Comparison of ENCODE assay signal across 23 cellular contexts in genomic region chr19:47762615-47763308, GRCh38. TPM values are rescaled to one million over a fixed set of nuclear protein-coding genes. Genes with fewer than 3 reads are reported as not detected.
DNase-seq lines count a peak whose midpoint lies in the region; ATAC-seq, FAIRE-seq and TF ChIP-seq lines count a peak whose summit lies in the region.
"Had no signal": no experiment of that assay in that cellular context is flagged by ENCODE, and none has a peak within 500 bp of the region (broad histone marks: within the 10 kb centered on the region; RNA-seq: fewer than 3 reads in every experiment).

No MANE protein-coding gene starts in this region.

- in situ Hi-C loops in K562 (cut with MboI) = no loop called here

- no peak overlapping the region for H3K4me3 ChIP-seq in GM23338
- H3K4me3 ChIP-seq in K562 = no peak overlapping the region

- ATAC-seq in GM23338 = no peak
- no peak for ATAC-seq in K562
- ATAC-seq in Right ventricle myocardium superior (ENCODE audit: poor library complexity) = no peak
- ATAC-seq in omental fat pad (ENCODE audit: low FRiP score) = peak; percentile 26
- no peak for ATAC-seq in GM21367 (IDR thresholded peaks at IDR 0.05; ENCODE audit: unreplicated experiment)
- ATAC-seq: SK-N-SH treated with all-trans-retinoic acid at 6 μM for 48 hours had no signal

- H2AFZ ChIP-seq in GM23338 (no peak overlapping the region), K562 (ENCODE audit: low read depth, low read length) (no peak overlapping the region)

- 0 out of 2 replicates have a peak, but pooled peaks cover 4% of the 10 kb centered on the region for H4K20me1 ChIP-seq in GM23338 (replicated peaks; ENCODE audit: insufficient read depth)
- no peaks in the 10 kb centered on the region; the same call in 1 of the 2 replicates for H4K20me1 ChIP-seq in K562 (replicated peaks; ENCODE audit: control insufficient read depth, insufficient read depth, low read length)

- peak overlapping the region in 1 of 2 experiments; percentile 19; a peak in 1 of 4 replicates for H3K9ac ChIP-seq in K562 (ENCODE audit: insufficient read depth in 1 of 2, low read depth in 2 of 2, low read length in 2 of 2)

- peaks cover 21% of the 10 kb centered on the region for H3K36me3 Mint-ChIP-seq in GM23338 (ENCODE audit: low read depth)

- 51% methylated on average over 18 of the region's 18 CpGs for WGBS in K562 (ENCODE audit: insufficient coverage, low coverage, missing lambda C conversion rate)

- H3K4me1 ChIP-seq in GM23338 (ENCODE audit: insufficient read depth) = no peaks in the 10 kb centered on the region; the same call in 1 of the 2 replicates
- H3K4me1 ChIP-seq in K562 (replicated peaks in 1 of 2; ENCODE audit: control insufficient read depth in 2 of 2, insufficient read depth in 2 of 2, low read length in 2 of 2) = peaks cover 0 to 20% of the 10 kb centered on the region in 2 experiments; a peak in 2 of 5 replicates

- no peak overlapping the region for H3K27ac ChIP-seq in GM23338 (ENCODE audit: low read depth)
- H3K27ac ChIP-seq in K562 (ENCODE audit: extremely low read depth, low read depth, low read length) = no peak overlapping the region

- no peaks in the 10 kb centered on the region for H3K9me3 ChIP-seq in K562 (replicated peaks; ENCODE audit: control insufficient read depth, insufficient read depth, low read depth, low read length)

- TF ChIP-seq CTCF in GM23338 (conservative IDR thresholded peaks at IDR 0.05; ENCODE audit: low read depth in 2 of 2) (no peak), K562 (IDR thresholded peaks at IDR 0.05 in 2 of 3, conservative IDR thresholded peaks at IDR 0.05 in 1 of 3; ENCODE audit: insufficient read depth in 2 of 3, low read depth in 1 of 3, low read length in 3 of 3) (no peak), omental fat pad (IDR thresholded peaks at IDR 0.05) (no peak)

- no peaks in the 10 kb centered on the region for H3K9me1 ChIP-seq in K562 (ENCODE audit: control insufficient read depth, insufficient read depth, low read length)

- intact Hi-C loops in K562 (cut with micrococcal nuclease) = no loop called here
- intact Hi-C loops in Right ventricle myocardium superior (cut with DNase I) = no loop called here

- H3K27me3 ChIP-seq in GM23338 (ENCODE audit: insufficient read depth) = no peaks in the 10 kb centered on the region
- H3K27me3 ChIP-seq in K562 (ENCODE audit: control insufficient read depth in 2 of 2, insufficient read depth in 2 of 2, low read length in 2 of 2) = no peaks in the 10 kb centered on the region

- H3K27me3 Mint-ChIP-seq in GM23338 (ENCODE audit: insufficient read depth, low read depth, poor library complexity) = peaks cover 16% of the 10 kb centered on the region

- CTCF ChIA-PET in K562 (lab: Yijun Ruan, JAX; ENCODE audit: low intra/inter-chr PET ratio) = no interaction called here

- DNase-seq in GM23338 (ENCODE audit: low spot score) (peak; percentile 13), K562 (ENCODE audit: extremely low read depth in 1 of 4, low spot score in 3 of 4) (no peak), Right ventricle myocardium superior (peak; percentile 57), omental fat pad (ENCODE audit: low spot score) (no peak), OCI-M1 (lab: John Stamatoyannopoulos, UW) (no peak), RKO (ENCODE audit: low spot score) (no peak), DMS153 treated with DMSO at 0.1 percent for 48 hours (lab: John Stamatoyannopoulos, UW; ENCODE audit: unreplicated experiment) (no peak)
- DNase-seq: activated CD4-positive, alpha-beta T cell treated with anti-CD3 and anti-CD28 coated beads for 48 hours; activated naive CD4-positive, alpha-beta T cell treated with anti-CD3 and anti-CD28 coated beads for 36 hours; anterior cingulate cortex; cerebellar nuclear complex; NCI-H146; NCI-H82; stimulated activated CD4-positive, alpha-beta T cell treated with anti-CD3 and anti-CD28 coated beads, Interleukin-4, amount 100 ng/mL, for 24 hours; substantia nigra had no signal

- FAIRE-seq in K562 (lab: Jason Lieb, UNC) = no peak
- FAIRE-seq: RCC 7860 had no signal

- POLR2A ChIA-PET in K562 (lab: Yijun Ruan, JAX) = interaction anchor here (0.7 to 1.4 kb wide), 2 partner anchors 15 to 106 kb away, joined by 3 to 5 read pairs; partner anchors contain the start of gene SELENOW

- H3K27ac Mint-ChIP-seq in GM23338 = no peak overlapping the region
- H3K27ac Mint-ChIP-seq: activated naive CD4-positive, alpha-beta T cell treated with anti-CD3 and anti-CD28 coated beads for 36 hours had no signal

- H3K36me3 ChIP-seq in GM23338 (ENCODE audit: insufficient read depth) (peaks cover 14% of the 10 kb centered on the region), K562 (ENCODE audit: control insufficient read depth, insufficient read depth, low read length) (peaks cover 16% of the 10 kb centered on the region; the same call in 2 of the 3 replicates)

- TF ChIP-seq POLR2A in K562 (conservative IDR thresholded peaks at IDR 0.05) = no peak

- H3K4me2 ChIP-seq in GM23338 (no peak overlapping the region), K562 (ENCODE audit: insufficient read depth, low read length) (no peak overlapping the region)

- peaks cover 8% of the 10 kb centered on the region for H3K4me1 Mint-ChIP-seq in GM23338

- no peaks in the 10 kb centered on the region for H3K9me2 ChIP-seq in GM23338 (ENCODE audit: insufficient read depth)

- H3K4me3 Mint-ChIP-seq in GM23338 = no peak overlapping the region; the same call in 2 of the 3 replicates
- H3K4me3 Mint-ChIP-seq: activated naive CD4-positive, alpha-beta T cell treated with anti-CD3 and anti-CD28 coated beads for 36 hours had no signal

- TF ChIP-seq EP300 in K562 (IDR thresholded peaks at IDR 0.05; ENCODE audit: low read length) = no peak

- peaks cover 21% of the 10 kb centered on the region for H3F3A ChIP-seq in GM23338 (replicated peaks; ENCODE audit: low read depth)

- H3K9me3 Mint-ChIP-seq in GM23338 = no peaks in the 10 kb centered on the region; the same call in 2 of the 3 replicates
- H3K9me3 Mint-ChIP-seq: activated naive CD4-positive, alpha-beta T cell treated with anti-CD3 and anti-CD28 coated beads for 36 hours had no signal

- TF ChIP-seq RAD21 in K562 (CRISPR knock-in tag; conservative IDR thresholded peaks at IDR 0.05 in 1 of 2, IDR thresholded peaks at IDR 0.05 in 1 of 2) = no peak

- H3K79me2 ChIP-seq in GM23338 (replicated peaks; ENCODE audit: insufficient read depth) (no peaks in the 10 kb centered on the region), K562 (ENCODE audit: control insufficient read depth, insufficient read depth, low read length) (no peaks in the 10 kb centered on the region)

- no TSS peak for BruUV-seq in K562 (replicated peaks; lab: Mats Ljungman, UMichigan)

RNA-seq across cellular contexts. Expression of gene SELENOW, which starts 15.7 kb away (rescaled TPM):
- 524 and 558 TPM in 2 replicates for total RNA-seq in GM23338 (2014; rRNA removed; shearing (Covaris generic))
- polyA plus RNA-seq in GM23338 (2016; fragmentation: Nextera tagmentation; extraction: Ambion mirVana) = 811 and 820 TPM in 2 replicates
- 41.1 and 91.2 TPM in 2 replicates for total RNA-seq in K562 (2011; cell fraction: chromatin; rRNA removed; ENCODE audit: low replicate concordance)
- 75.2 and 79.4 TPM in 2 replicates for total RNA-seq in K562 (2011; cell fraction: nucleolus; rRNA removed)
- total RNA-seq in K562 (2011; cell fraction: nucleoplasm; rRNA removed) = 97.1 and 146 TPM in 2 replicates
- 191 and 212 TPM in 2 replicates for total RNA-seq in K562 (2014; rRNA removed)
- 78.3 and 95.2 TPM in 2 replicates for total RNA-seq in K562 (2014; rRNA removed; fragmentation: Illumina TruSeq; extraction: Trizol)
- total RNA-seq in K562 (2015; rRNA removed; fragmentation: Illumina TruSeq; extraction: Trizol) = 168 and 181 TPM in 2 replicates
- total RNA-seq in K562 (2021) = 91.9 and 103 TPM in 2 replicates
- polyA plus RNA-seq in K562 (2011; rRNA removed) = 118 and 125 TPM in 2 replicates
- 146 and 188 TPM in 2 replicates for polyA plus RNA-seq in K562 (2011; cell fraction: cytosol; rRNA removed)
- 94.7 and 118 TPM in 2 replicates for polyA plus RNA-seq in K562 (2011; cell fraction: nucleus; rRNA removed)
- polyA plus RNA-seq in K562 (2012) = 63.8 and 102 TPM in 2 replicates
- 117 and 153 TPM in 2 replicates for polyA plus RNA-seq in K562 (2014; fragmentation: Illumina TruSeq; extraction: Trizol)
- polyA plus RNA-seq in K562 (2014; fragmentation: Nextera tagmentation; extraction: Ambion mirVana) = 100 to 1,000 TPM; 268 to 279 TPM
- polyA plus RNA-seq in K562 (2014; rRNA removed) = 156 and 183 TPM in 2 replicates
- 20.4 and 23.9 TPM in 2 replicates for polyA minus RNA-seq in K562 (2011; rRNA and poly(A)+ RNA removed)
- polyA minus RNA-seq in K562 (2011; cell fraction: cytosol; rRNA and poly(A)+ RNA removed) = 24.2 and 24.3 TPM in 2 replicates
- 17.6 and 19.3 TPM in 2 replicates for polyA minus RNA-seq in K562 (2011; cell fraction: nucleus; rRNA and poly(A)+ RNA removed)
- 1,241 TPM for total RNA-seq in Right ventricle myocardium superior
- total RNA-seq in omental fat pad = 100 to 1,000 TPM; 198 to 420 (median 334) TPM

RNA-seq across cellular contexts. Expression of gene NOP53, which starts 17.4 kb away (rescaled TPM):
- total RNA-seq in GM23338 (2014; rRNA removed; shearing (Covaris generic)) = 151 and 167 TPM in 2 replicates
- polyA plus RNA-seq in GM23338 (2016; fragmentation: Nextera tagmentation; extraction: Ambion mirVana) = 192 and 211 TPM in 2 replicates
- 71.9 and 141 TPM in 2 replicates for total RNA-seq in K562 (2011; cell fraction: chromatin; rRNA removed; ENCODE audit: low replicate concordance)
- total RNA-seq in K562 (2011; cell fraction: nucleolus; rRNA removed) = 125 and 129 TPM in 2 replicates
- 105 and 135 TPM in 2 replicates for total RNA-seq in K562 (2011; cell fraction: nucleoplasm; rRNA removed)
- total RNA-seq in K562 (2014; rRNA removed) = 254 and 304 TPM in 2 replicates
- 97.1 and 111 TPM in 2 replicates for total RNA-seq in K562 (2014; rRNA removed; fragmentation: Illumina TruSeq; extraction: Trizol)
- total RNA-seq in K562 (2015; rRNA removed; fragmentation: Illumina TruSeq; extraction: Trizol) = 139 and 145 TPM in 2 replicates
- total RNA-seq in K562 (2021) = 207 and 231 TPM in 2 replicates
- 146 and 189 TPM in 2 replicates for polyA plus RNA-seq in K562 (2011; rRNA removed)
- 121 and 183 TPM in 2 replicates for polyA plus RNA-seq in K562 (2011; cell fraction: cytosol; rRNA removed)
- 86.3 and 109 TPM in 2 replicates for polyA plus RNA-seq in K562 (2011; cell fraction: nucleus; rRNA removed)
- 423 and 620 TPM in 2 replicates for polyA plus RNA-seq in K562 (2012)
- 113 and 268 TPM in 2 replicates for polyA plus RNA-seq in K562 (2014; fragmentation: Illumina TruSeq; extraction: Trizol)
- polyA plus RNA-seq in K562 (2014; fragmentation: Nextera tagmentation; extraction: Ambion mirVana) = 1 to 10 TPM; 6.5 to 7.0 TPM
- polyA plus RNA-seq in K562 (2014; rRNA removed) = 257 and 274 TPM in 2 replicates
- polyA minus RNA-seq in K562 (2011; rRNA and poly(A)+ RNA removed) = 48.0 and 49.6 TPM in 2 replicates
- polyA minus RNA-seq in K562 (2011; cell fraction: cytosol; rRNA and poly(A)+ RNA removed) = 107 and 130 TPM in 2 replicates
- 35.7 and 49.4 TPM in 2 replicates for polyA minus RNA-seq in K562 (2011; cell fraction: nucleus; rRNA and poly(A)+ RNA removed)
- 153 TPM for total RNA-seq in Right ventricle myocardium superior
- 100 to 1,000 TPM; 212 to 267 (median 232) TPM for total RNA-seq in omental fat pad

RNA-seq across cellular contexts. Expression of gene TPRX1, which starts 41.6 kb away (rescaled TPM):
- total RNA-seq in GM23338 (2014; rRNA removed; shearing (Covaris generic)) = 0.19 and 0.28 TPM in 2 replicates
- polyA plus RNA-seq in GM23338 (2016; fragmentation: Nextera tagmentation; extraction: Ambion mirVana) (0.14 TPM in 1 of 2 replicates, not detected in the other), K562 (2011; rRNA removed) (not detected in 2 replicates), K562 (2014; fragmentation: Illumina TruSeq; extraction: Trizol) (not detected in 2 replicates), K562 (2014; fragmentation: Nextera tagmentation; extraction: Ambion mirVana) (not detected), K562 (2014; rRNA removed) (not detected in 2 replicates)
- total RNA-seq in K562 (2011; cell fraction: chromatin; rRNA removed; ENCODE audit: low replicate concordance) = not detected in 2 replicates
- not detected in 2 replicates for total RNA-seq in K562 (2011; cell fraction: nucleolus; rRNA removed)
- not detected in 2 replicates for total RNA-seq in K562 (2011; cell fraction: nucleoplasm; rRNA removed)
- total RNA-seq in K562 (2014; rRNA removed) (not detected in 2 replicates), K562 (2014; rRNA removed; fragmentation: Illumina TruSeq; extraction: Trizol) (not detected in 2 replicates), K562 (2015; rRNA removed; fragmentation: Illumina TruSeq; extraction: Trizol) (not detected in 2 replicates), K562 (2021) (not detected in 2 replicates), Right ventricle myocardium superior (not detected), omental fat pad (not detected)
- not detected in 2 replicates for polyA plus RNA-seq in K562 (2011; cell fraction: cytosol; rRNA removed)
- polyA plus RNA-seq in K562 (2011; cell fraction: nucleus; rRNA removed) = not detected in 2 replicates
- not detected in 2 replicates for polyA plus RNA-seq in K562 (2012)
- not detected in 2 replicates for polyA minus RNA-seq in K562 (2011; rRNA and poly(A)+ RNA removed)
- not detected in 2 replicates for polyA minus RNA-seq in K562 (2011; cell fraction: cytosol; rRNA and poly(A)+ RNA removed)
- polyA minus RNA-seq in K562 (2011; cell fraction: nucleus; rRNA and poly(A)+ RNA removed) = not detected in 2 replicates
- total RNA-seq: activated naive CD4-positive, alpha-beta T cell treated with anti-CD3 and anti-CD28 coated beads for 36 hours; G401; lower leg skin; M059J; osteocyte; skeletal muscle tissue had no signal

RNA-seq across cellular contexts. Expression of gene EHD2, which starts 49.5 kb away (rescaled TPM):
- total RNA-seq in GM23338 (2014; rRNA removed; shearing (Covaris generic)) = 10.8 and 11.7 TPM in 2 replicates
- polyA plus RNA-seq in GM23338 (2016; fragmentation: Nextera tagmentation; extraction: Ambion mirVana) = 6.6 TPM in 2 replicates
- total RNA-seq in K562 (2011; cell fraction: chromatin; rRNA removed; ENCODE audit: low replicate concordance) = 11.5 and 24.1 TPM in 2 replicates
- 15.1 and 17.2 TPM in 2 replicates for total RNA-seq in K562 (2011; cell fraction: nucleolus; rRNA removed)
- total RNA-seq in K562 (2011; cell fraction: nucleoplasm; rRNA removed) = 13.1 and 17.8 TPM in 2 replicates
- total RNA-seq in K562 (2014; rRNA removed) = 4.3 and 5.9 TPM in 2 replicates
- 1.6 and 1.8 TPM in 2 replicates for total RNA-seq in K562 (2014; rRNA removed; fragmentation: Illumina TruSeq; extraction: Trizol)
- 1.8 and 2.3 TPM in 2 replicates for total RNA-seq in K562 (2015; rRNA removed; fragmentation: Illumina TruSeq; extraction: Trizol)
- total RNA-seq in K562 (2021) = 26.3 and 32.2 TPM in 2 replicates
- polyA plus RNA-seq in K562 (2011; rRNA removed) = 3.0 and 9.6 TPM in 2 replicates
- 6.5 and 11.7 TPM in 2 replicates for polyA plus RNA-seq in K562 (2011; cell fraction: cytosol; rRNA removed)
- 5.3 and 11.9 TPM in 2 replicates for polyA plus RNA-seq in K562 (2011; cell fraction: nucleus; rRNA removed)
- polyA plus RNA-seq in K562 (2012) = 20.4 and 23.6 TPM in 2 replicates
- polyA plus RNA-seq in K562 (2014; fragmentation: Illumina TruSeq; extraction: Trizol) = 14.7 and 15.3 TPM in 2 replicates
- 1 to 10 TPM; 1.7 to 2.1 TPM for polyA plus RNA-seq in K562 (2014; fragmentation: Nextera tagmentation; extraction: Ambion mirVana)
- 7.5 and 9.0 TPM in 2 replicates for polyA plus RNA-seq in K562 (2014; rRNA removed)
- 4.3 and 4.9 TPM in 2 replicates for polyA minus RNA-seq in K562 (2011; rRNA and poly(A)+ RNA removed)
- polyA minus RNA-seq in K562 (2011; cell fraction: cytosol; rRNA and poly(A)+ RNA removed) = 31.8 and 37.0 TPM in 2 replicates
- polyA minus RNA-seq in K562 (2011; cell fraction: nucleus; rRNA and poly(A)+ RNA removed) = 7.6 and 8.9 TPM in 2 replicates
- total RNA-seq in Right ventricle myocardium superior = 45.2 TPM
- 100 to 1,000 TPM in 3 of 4 donors, 10 to 100 TPM in 1; 93.5 to 184 (median 124) TPM for total RNA-seq in omental fat pad
- total RNA-seq: G401 had no signal

RNA-seq across cellular contexts. Expression of gene CRX, which starts 59.0 kb away (rescaled TPM):
- total RNA-seq in GM23338 (2014; rRNA removed; shearing (Covaris generic)) = not detected in 2 replicates
- polyA plus RNA-seq in GM23338 (2016; fragmentation: Nextera tagmentation; extraction: Ambion mirVana) (0.07 and 0.15 TPM in 2 replicates), K562 (2011; rRNA removed) (not detected in 2 replicates), K562 (2014; fragmentation: Illumina TruSeq; extraction: Trizol) (not detected in 2 replicates), K562 (2014; fragmentation: Nextera tagmentation; extraction: Ambion mirVana) (under 1 TPM in 1 of 2 experiments, not detected in 1; 0.01 TPM), K562 (2014; rRNA removed) (not detected in 2 replicates)
- not detected in 2 replicates for total RNA-seq in K562 (2011; cell fraction: chromatin; rRNA removed; ENCODE audit: low replicate concordance)
- not detected in 2 replicates for total RNA-seq in K562 (2011; cell fraction: nucleolus; rRNA removed)
- not detected in 2 replicates for total RNA-seq in K562 (2011; cell fraction: nucleoplasm; rRNA removed)
- total RNA-seq in K562 (2014; rRNA removed) (not detected in 2 replicates), K562 (2014; rRNA removed; fragmentation: Illumina TruSeq; extraction: Trizol) (not detected in 2 replicates), K562 (2015; rRNA removed; fragmentation: Illumina TruSeq; extraction: Trizol) (not detected in 2 replicates), K562 (2021) (not detected in 2 replicates), Right ventricle myocardium superior (not detected), omental fat pad (not detected)
- polyA plus RNA-seq in K562 (2011; cell fraction: cytosol; rRNA removed) = not detected in 2 replicates
- polyA plus RNA-seq in K562 (2011; cell fraction: nucleus; rRNA removed) = not detected in 2 replicates
- 0.01 and 0.04 TPM in 2 replicates for polyA plus RNA-seq in K562 (2012)
- polyA minus RNA-seq in K562 (2011; rRNA and poly(A)+ RNA removed) = not detected in 2 replicates
- polyA minus RNA-seq in K562 (2011; cell fraction: cytosol; rRNA and poly(A)+ RNA removed) = not detected in 2 replicates
- polyA minus RNA-seq in K562 (2011; cell fraction: nucleus; rRNA and poly(A)+ RNA removed) = not detected in 2 replicates
- total RNA-seq: activated naive CD4-positive, alpha-beta T cell treated with anti-CD3 and anti-CD28 coated beads for 36 hours; lower leg skin; M059J; osteocyte; skeletal muscle tissue had no signal

Comparison
In these comparisons a context has a peak if more than half of its experiments do, and no peak if none do; other contexts are left out.
1. DNase-seq: peak in GM23338 (single experiment) and Right ventricle myocardium superior (single experiment); none in K562 (0 of 4), omental fat pad (single experiment), OCI-M1 (single experiment), RKO (single experiment) and DMS153 treated with DMSO at 0.1 percent for 48 hours (single experiment).